In genomic region chr9:93468763-93469456, GRCh38 we compare ENCODE assay signal across 8 cellular contexts. TPM values are rescaled to one million over a fixed set of nuclear protein-coding genes. Genes with fewer than 3 reads are reported as not detected.
DNase-seq lines count a peak whose midpoint lies in the region; ATAC-seq and TF ChIP-seq lines count a peak whose summit lies in the region.

No MANE protein-coding gene starts in this region.

- peak; percentile 53 for DNase-seq in AG10803 (ENCODE audit: low read depth)
- peak; percentile 55 for DNase-seq in NCI-H69 (lab: John Stamatoyannopoulos, UW)
- no peak for DNase-seq in epithelial cell of proximal tubule (ENCODE audit: low read depth)
- DNase-seq in natural killer cell: peak; percentile 17
- no peak for DNase-seq in RKO (ENCODE audit: low spot score)
- DNase-seq in DMS 273 (lab: John Stamatoyannopoulos, UW; ENCODE audit: unreplicated experiment): no peak
- DNase-seq in effector CD4-positive, alpha-beta T cell: no peak

- no peaks in the 10 kb centered on the region for H3K36me3 Mint-ChIP-seq in natural killer cell

- peak overlapping the region; percentile 85 for H3K4me3 Mint-ChIP-seq in natural killer cell

- peaks cover 66 to 79% of the 10 kb centered on the region in 2 donors for H3K4me1 Mint-ChIP-seq in natural killer cell

- H3K4me3 ChIP-seq in AG10803 (ENCODE audit: low read length) (peak overlapping the region; percentile 23; the same call in 1 of the 2 replicates), epithelial cell of proximal tubule (ENCODE audit: low read depth, low read length) (peak overlapping the region; percentile 9)

- TF ChIP-seq CTCF in AG10803 (conservative IDR thresholded peaks at IDR 0.05; ENCODE audit: low read length): no peak
- no peak for TF ChIP-seq CTCF in epithelial cell of proximal tubule (conservative IDR thresholded peaks at IDR 0.05; ENCODE audit: low read depth, low read length)
- TF ChIP-seq CTCF in natural killer cell (IDR thresholded peaks at IDR 0.05): no peak

- H3K27ac Mint-ChIP-seq in natural killer cell: peak overlapping the region; percentile 91 to 93

- no peaks in the 10 kb centered on the region for H3K27me3 Mint-ChIP-seq in natural killer cell (ENCODE audit: low read depth in 2 of 2)

- ATAC-seq in natural killer cell (peak; percentile 60 to 70 (median 68)), HG03378 (IDR thresholded peaks at IDR 0.05; ENCODE audit: unreplicated experiment) (no peak)

- no peaks in the 10 kb centered on the region for H3K9me3 Mint-ChIP-seq in natural killer cell

- intact Hi-C loops in natural killer cell (cut with micrococcal nuclease): loop anchor here (5.0 kb wide), 2 partner anchors 33 to 98 kb away; no protein-coding TSS in a partner anchor

RNA-seq across cellular contexts. Expression of gene FAM120AOS, which starts 15.5 kb away (rescaled TPM):
- total RNA-seq in epithelial cell of proximal tubule (31.4 and 38.6 TPM in 2 replicates), natural killer cell (10 to 100 TPM; 36.7 to 49.7 (median 45.3) TPM)

RNA-seq across cellular contexts. Expression of gene FAM120A, which starts 17.4 kb away (rescaled TPM):
- total RNA-seq in epithelial cell of proximal tubule (68.6 and 71.0 TPM in 2 replicates), natural killer cell (10 to 100 TPM; 87.7 to 96.1 (median 91.5) TPM)

Comparison
In these comparisons a context has a peak if more than half of its experiments do, and no peak if none do; other contexts are left out.
1. DNase-seq: peak in AG10803 (single experiment), NCI-H69 (single experiment) and natural killer cell (single experiment); none in epithelial cell of proximal tubule (single experiment), RKO (single experiment), DMS 273 (single experiment) and effector CD4-positive, alpha-beta T cell (single experiment).